ENCODE assay signal across 1 cellular context in the genomic region with DNA sequence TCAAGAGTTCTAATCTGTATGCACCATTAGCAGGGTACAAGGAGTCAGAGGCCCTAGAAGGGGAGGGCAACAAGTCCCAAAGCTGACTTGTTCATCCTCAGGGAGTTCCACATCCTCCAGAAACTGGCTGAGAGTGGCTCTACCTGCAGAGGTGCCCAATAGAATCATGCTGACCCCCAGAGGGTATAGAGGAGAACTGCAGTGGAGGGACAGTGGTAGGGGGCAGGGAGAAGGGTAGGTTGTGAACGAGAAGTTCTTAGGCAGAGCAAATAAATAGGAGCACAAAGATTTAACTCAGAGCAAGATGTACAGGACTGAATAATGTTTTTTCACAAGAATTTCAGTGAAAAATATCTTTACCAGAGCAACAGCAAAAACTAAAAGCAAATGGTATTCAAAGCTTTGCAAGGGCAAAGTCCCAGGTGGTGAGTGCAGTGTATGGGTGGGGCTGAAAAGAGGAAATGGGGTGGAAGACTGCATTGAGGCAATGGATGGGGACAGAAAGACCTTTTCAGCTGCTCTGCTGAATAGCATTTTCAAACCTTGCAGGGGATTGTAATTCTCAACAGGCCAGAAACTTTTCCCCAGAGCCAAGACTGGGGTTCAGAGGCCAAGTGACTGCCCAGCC.
TF ChIP-seq lines count a peak whose summit lies in the region.

No MANE protein-coding gene starts in this region.

TF ChIP-seq in H1, 55 proteins besides CTCF, POLR2A, EP300 and RAD21 (continued from another document):
- TF ChIP-seq RFX5 (IDR thresholded peaks at IDR 0.05; ENCODE audit: borderline replicate concordance, low read depth, low read length) (no peak), SP2 (IDR thresholded peaks at IDR 0.05; ENCODE audit: low read length) (no peak), SRF (IDR thresholded peaks at IDR 0.05; ENCODE audit: low read depth, low read length) (no peak), ASH2L (IDR thresholded peaks at IDR 0.05; ENCODE audit: low read length) (no peak), CEBPB (IDR thresholded peaks at IDR 0.05; ENCODE audit: low read depth, low read length) (no peak), BRCA1 (IDR thresholded peaks at IDR 0.05; ENCODE audit: low read depth, low read length) (no peak), TEAD4 (IDR thresholded peaks at IDR 0.05; ENCODE audit: low read depth, low read length) (no peak), SAP30 (IDR thresholded peaks at IDR 0.05; ENCODE audit: insufficient read depth, insufficient replicate concordance, low read length) (no peak), NANOG (IDR thresholded peaks at IDR 0.05; ENCODE audit: insufficient read depth, low read depth, low read length, poor library complexity, severe bottlenecking) (no peak), ZNF274 (IDR thresholded peaks at IDR 0.05; ENCODE audit: borderline replicate concordance, extremely low read depth, low read length) (no peak), EZH2 (IDR thresholded peaks at IDR 0.05; ENCODE audit: low read depth, low read length, severe bottlenecking) (no peak), FOSL1 (IDR thresholded peaks at IDR 0.05; ENCODE audit: insufficient read depth, low read depth, low read length) (no peak), CTBP2 (IDR thresholded peaks at IDR 0.05; ENCODE audit: borderline replicate concordance, insufficient read depth, insufficient read length, low read length) (no peak), SIN3A (conservative IDR thresholded peaks at IDR 0.05 in 1 of 2, IDR thresholded peaks at IDR 0.05 in 1 of 2; ENCODE audit: low read depth in 1 of 2, low read length in 2 of 2) (no peak), TAF1 (IDR thresholded peaks at IDR 0.05; ENCODE audit: low read depth, low read length) (no peak), TAF7 (optimal IDR thresholded peaks at IDR 0.05; ENCODE audit: borderline replicate concordance, low read depth, low read length) (no peak), RNF2 (IDR thresholded peaks at IDR 0.05; ENCODE audit: borderline replicate concordance, low read depth, low read length, missing control alignments, poor library complexity, severe bottlenecking) (no peak), CHD2 (IDR thresholded peaks at IDR 0.05; ENCODE audit: low read length) (no peak)
TF ChIP-seq in H1: peak in this region for 0.
